ENCODE assay signal across 1 cellular context in the genomic region with DNA sequence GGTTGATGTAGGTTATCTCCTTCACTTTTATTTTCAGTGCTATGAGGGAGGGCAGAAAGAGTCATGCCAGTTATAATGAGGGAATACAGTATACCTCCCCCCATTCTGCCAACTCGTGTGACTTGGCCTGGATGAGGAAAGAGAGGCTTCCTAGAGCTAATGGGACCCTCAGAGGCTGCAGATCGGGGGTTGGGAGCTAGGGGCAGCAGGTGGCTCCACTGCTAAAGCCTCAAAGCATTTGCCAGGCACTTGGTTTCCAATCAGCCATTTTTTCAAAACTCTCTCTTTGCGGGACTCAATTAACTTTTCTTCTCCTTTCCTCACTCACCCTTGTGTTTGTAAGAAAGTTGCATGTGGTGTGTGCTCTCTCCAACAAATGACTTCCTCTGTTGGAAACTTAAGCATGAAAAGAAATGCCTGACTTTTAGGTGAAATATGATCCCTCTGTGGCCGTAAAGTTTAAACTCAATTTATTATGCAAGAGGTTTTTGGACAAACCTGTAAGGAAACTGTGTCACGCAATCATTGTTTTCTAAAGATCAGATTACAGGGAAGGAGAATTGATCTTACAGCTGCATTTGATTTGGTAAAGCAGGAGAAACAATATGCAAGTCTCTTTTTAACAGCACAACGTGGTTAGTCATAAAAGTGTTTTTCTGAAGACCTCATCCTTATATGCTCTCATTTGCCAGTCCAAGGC.
A peak's percentile ranks its signal among the peaks of the same experiment; 100 is the strongest.
TF ChIP-seq lines count a peak whose summit lies in the region.

No MANE protein-coding gene starts in this region.

TF ChIP-seq in HEK293, 187 proteins besides CTCF, POLR2A, EP300 and RAD21 (continued from another document and continues in another):
- TF ChIP-seq ZNF248 (tag by site-specific recombination; IDR thresholded peaks at IDR 0.05) (no peak), ZNF510 (tag by site-specific recombination; IDR thresholded peaks at IDR 0.05; ENCODE audit: insufficient replicate concordance) (no peak), PRDM6 (tag by site-specific recombination; IDR thresholded peaks at IDR 0.05) (peak; percentile 98), ZNF704 (tag by site-specific recombination; IDR thresholded peaks at IDR 0.05) (no peak), ZNF837 (tag by site-specific recombination; IDR thresholded peaks at IDR 0.05) (no peak), ZNF624 (tag by site-specific recombination; IDR thresholded peaks at IDR 0.05) (no peak), OVOL3 (tag by site-specific recombination; IDR thresholded peaks at IDR 0.05) (peak; percentile 55; the same call in 1 of the 2 replicates), TCF7L2 (IDR thresholded peaks at IDR 0.05; ENCODE audit: borderline replicate concordance, low read depth, low read length) (peak; percentile 69; the same call in 1 of the 2 replicates), ZNF184 (tag by site-specific recombination; IDR thresholded peaks at IDR 0.05) (0 out of 2 replicates have a peak, but pooled peaks have one; percentile 69), ZBTB17 (tag by site-specific recombination; IDR thresholded peaks at IDR 0.05) (peak; percentile 48; the same call in 1 of the 2 replicates), ZNF324 (tag by site-specific recombination; IDR thresholded peaks at IDR 0.05) (0 out of 2 replicates have a peak, but pooled peaks have one; percentile 20), ZNF362 (tag by site-specific recombination; IDR thresholded peaks at IDR 0.05) (0 out of 2 replicates have a peak, but pooled peaks have one; percentile 39), PRDM4 (tag by site-specific recombination; IDR thresholded peaks at IDR 0.05) (peak; percentile 48; the same call in 1 of the 2 replicates), ZNF239 (tag by site-specific recombination; IDR thresholded peaks at IDR 0.05) (no peak), ATF2 (tag by site-specific recombination; IDR thresholded peaks at IDR 0.05; ENCODE audit: low read depth) (no peak), ZNF140 (tag by site-specific recombination; IDR thresholded peaks at IDR 0.05) (no peak), SCRT2 (tag by site-specific recombination; IDR thresholded peaks at IDR 0.05) (peak; percentile 57), ZNF843 (tag by site-specific recombination; IDR thresholded peaks at IDR 0.05) (peak; percentile 92), PATZ1 (tag by site-specific recombination; IDR thresholded peaks at IDR 0.05) (peak; percentile 17; the same call in 1 of the 2 replicates), BCL11A (tag by site-specific recombination; IDR thresholded peaks at IDR 0.05; ENCODE audit: low read depth) (peak; percentile 90), ZBTB21 (tag by site-specific recombination; IDR thresholded peaks at IDR 0.05) (peak; percentile 54; the same call in 1 of the 2 replicates), BCL6B (tag by site-specific recombination; IDR thresholded peaks at IDR 0.05) (no peak), REPIN1 (tag by site-specific recombination; IDR thresholded peaks at IDR 0.05; ENCODE audit: low read depth) (no peak)
- TF ChIP-seq, protein P1, sequence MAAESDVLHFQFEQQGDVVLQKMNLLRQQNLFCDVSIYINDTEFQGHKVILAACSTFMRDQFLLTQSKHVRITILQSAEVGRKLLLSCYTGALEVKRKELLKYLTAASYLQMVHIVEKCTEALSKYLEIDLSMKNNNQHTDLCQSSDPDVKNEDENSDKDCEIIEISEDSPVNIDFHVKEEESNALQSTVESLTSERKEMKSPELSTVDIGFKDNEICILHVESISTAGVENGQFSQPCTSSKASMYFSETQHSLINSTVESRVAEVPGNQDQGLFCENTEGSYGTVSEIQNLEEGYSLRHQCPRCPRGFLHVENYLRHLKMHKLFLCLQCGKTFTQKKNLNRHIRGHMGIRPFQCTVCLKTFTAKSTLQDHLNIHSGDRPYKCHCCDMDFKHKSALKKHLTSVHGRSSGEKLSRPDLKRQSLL (tag by site-specific recombination; IDR thresholded peaks at IDR 0.05) = no peak
- TF ChIP-seq, protein P2, sequence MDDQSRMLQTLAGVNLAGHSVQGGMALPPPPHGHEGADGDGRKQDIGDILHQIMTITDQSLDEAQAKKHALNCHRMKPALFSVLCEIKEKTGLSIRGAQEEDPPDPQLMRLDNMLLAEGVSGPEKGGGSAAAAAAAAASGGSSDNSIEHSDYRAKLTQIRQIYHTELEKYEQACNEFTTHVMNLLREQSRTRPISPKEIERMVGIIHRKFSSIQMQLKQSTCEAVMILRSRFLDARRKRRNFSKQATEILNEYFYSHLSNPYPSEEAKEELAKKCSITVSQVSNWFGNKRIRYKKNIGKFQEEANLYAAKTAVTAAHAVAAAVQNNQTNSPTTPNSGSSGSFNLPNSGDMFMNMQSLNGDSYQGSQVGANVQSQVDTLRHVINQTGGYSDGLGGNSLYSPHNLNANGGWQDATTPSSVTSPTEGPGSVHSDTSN (CRISPR knock-in tag; IDR thresholded peaks at IDR 0.05) = no peak
- TF ChIP-seq, protein P3, sequence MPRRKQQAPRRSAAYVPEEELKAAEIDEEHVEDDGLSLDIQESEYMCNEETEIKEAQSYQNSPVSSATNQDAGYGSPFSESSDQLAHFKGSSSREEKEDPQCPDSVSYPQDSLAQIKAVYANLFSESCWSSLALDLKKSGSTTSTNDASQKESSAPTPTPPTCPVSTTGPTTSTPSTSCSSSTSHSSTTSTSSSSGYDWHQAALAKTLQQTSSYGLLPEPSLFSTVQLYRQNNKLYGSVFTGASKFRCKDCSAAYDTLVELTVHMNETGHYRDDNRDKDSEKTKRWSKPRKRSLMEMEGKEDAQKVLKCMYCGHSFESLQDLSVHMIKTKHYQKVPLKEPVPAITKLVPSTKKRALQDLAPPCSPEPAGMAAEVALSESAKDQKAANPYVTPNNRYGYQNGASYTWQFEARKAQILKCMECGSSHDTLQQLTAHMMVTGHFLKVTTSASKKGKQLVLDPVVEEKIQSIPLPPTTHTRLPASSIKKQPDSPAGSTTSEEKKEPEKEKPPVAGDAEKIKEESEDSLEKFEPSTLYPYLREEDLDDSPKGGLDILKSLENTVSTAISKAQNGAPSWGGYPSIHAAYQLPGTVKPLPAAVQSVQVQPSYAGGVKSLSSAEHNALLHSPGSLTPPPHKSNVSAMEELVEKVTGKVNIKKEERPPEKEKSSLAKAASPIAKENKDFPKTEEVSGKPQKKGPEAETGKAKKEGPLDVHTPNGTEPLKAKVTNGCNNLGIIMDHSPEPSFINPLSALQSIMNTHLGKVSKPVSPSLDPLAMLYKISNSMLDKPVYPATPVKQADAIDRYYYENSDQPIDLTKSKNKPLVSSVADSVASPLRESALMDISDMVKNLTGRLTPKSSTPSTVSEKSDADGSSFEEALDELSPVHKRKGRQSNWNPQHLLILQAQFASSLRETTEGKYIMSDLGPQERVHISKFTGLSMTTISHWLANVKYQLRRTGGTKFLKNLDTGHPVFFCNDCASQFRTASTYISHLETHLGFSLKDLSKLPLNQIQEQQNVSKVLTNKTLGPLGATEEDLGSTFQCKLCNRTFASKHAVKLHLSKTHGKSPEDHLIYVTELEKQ (tag by site-specific recombination; IDR thresholded peaks at IDR 0.05; ENCODE audit: borderline replicate concordance) = peak; percentile 60; the same call in 1 of the 2 replicates
- TF ChIP-seq, protein P4, sequence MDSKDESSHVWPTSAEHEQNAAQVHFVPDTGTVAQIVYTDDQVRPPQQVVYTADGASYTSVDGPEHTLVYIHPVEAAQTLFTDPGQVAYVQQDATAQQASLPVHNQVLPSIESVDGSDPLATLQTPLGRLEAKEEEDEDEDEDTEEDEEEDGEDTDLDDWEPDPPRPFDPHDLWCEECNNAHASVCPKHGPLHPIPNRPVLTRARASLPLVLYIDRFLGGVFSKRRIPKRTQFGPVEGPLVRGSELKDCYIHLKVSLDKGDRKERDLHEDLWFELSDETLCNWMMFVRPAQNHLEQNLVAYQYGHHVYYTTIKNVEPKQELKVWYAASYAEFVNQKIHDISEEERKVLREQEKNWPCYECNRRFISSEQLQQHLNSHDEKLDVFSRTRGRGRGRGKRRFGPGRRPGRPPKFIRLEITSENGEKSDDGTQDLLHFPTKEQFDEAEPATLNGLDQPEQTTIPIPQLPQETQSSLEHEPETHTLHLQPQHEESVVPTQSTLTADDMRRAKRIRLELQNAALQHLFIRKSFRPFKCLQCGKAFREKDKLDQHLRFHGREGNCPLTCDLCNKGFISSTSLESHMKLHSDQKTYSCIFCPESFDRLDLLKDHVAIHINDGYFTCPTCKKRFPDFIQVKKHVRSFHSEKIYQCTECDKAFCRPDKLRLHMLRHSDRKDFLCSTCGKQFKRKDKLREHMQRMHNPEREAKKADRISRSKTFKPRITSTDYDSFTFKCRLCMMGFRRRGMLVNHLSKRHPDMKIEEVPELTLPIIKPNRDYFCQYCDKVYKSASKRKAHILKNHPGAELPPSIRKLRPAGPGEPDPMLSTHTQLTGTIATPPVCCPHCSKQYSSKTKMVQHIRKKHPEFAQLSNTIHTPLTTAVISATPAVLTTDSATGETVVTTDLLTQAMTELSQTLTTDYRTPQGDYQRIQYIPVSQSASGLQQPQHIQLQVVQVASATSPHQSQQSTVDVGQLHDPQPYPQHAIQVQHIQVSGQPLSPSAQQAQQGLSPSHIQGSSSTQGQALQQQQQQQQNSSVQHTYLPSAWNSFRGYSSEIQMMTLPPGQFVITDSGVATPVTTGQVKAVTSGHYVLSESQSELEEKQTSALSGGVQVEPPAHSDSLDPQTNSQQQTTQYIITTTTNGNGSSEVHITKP (tag by site-specific recombination; IDR thresholded peaks at IDR 0.05) = peak; percentile 42
